Comparison of ENCODE assay signal across 18 cellular contexts in genomic region chr16:2165861-2166260, GRCh38. TPM values are rescaled to one million over a fixed set of nuclear protein-coding genes. Genes with fewer than 3 reads are reported as not detected.
"Had no signal": no experiment of that assay in that cellular context is flagged by ENCODE, and none has a peak within 500 bp of the region (broad histone marks: within the 10 kb centered on the region; RNA-seq: fewer than 3 reads in every experiment).

No MANE protein-coding gene starts in this region.

- H3K27me3 Mint-ChIP-seq: activated T-helper 17 cell treated with anti-CD3 and anti-CD28 coated beads, Interleukin-2, amount 50 U/mL, for 72 hours; memory B cell; stimulated activated naive CD8-positive, alpha-beta T cell treated with anti-CD3 and anti-CD28 coated beads, Interleukin-15, Interleukin-2, amounts not matched to agents 100 ng/mL and 50 ng/mL, for 24 hours had no signal

- H3K4me3 ChIP-seq: prostate gland, right atrium auricular region, tibial nerve had no signal

- H3K9me3 Mint-ChIP-seq: activated T-helper 17 cell treated with anti-CD3 and anti-CD28 coated beads, Interleukin-2, amount 50 U/mL, for 72 hours; memory B cell; neural crest cell; stimulated activated naive CD8-positive, alpha-beta T cell treated with anti-CD3 and anti-CD28 coated beads, Interleukin-15, Interleukin-2, amounts not matched to agents 100 ng/mL and 50 ng/mL, for 24 hours; T-helper 2 cell treated with Interferon-gamma antibody and Interleukin-4, amounts not matched to agents 5 μg/mL and 100 μg/mL, for 36 hours had no signal

- H3K27ac Mint-ChIP-seq: activated T-helper 17 cell treated with anti-CD3 and anti-CD28 coated beads, Interleukin-2, amount 50 U/mL, for 72 hours; memory B cell; stimulated activated naive CD8-positive, alpha-beta T cell treated with anti-CD3 and anti-CD28 coated beads, Interleukin-15, Interleukin-2, amounts not matched to agents 100 ng/mL and 50 ng/mL, for 24 hours; T-helper 2 cell treated with Interferon-gamma antibody and Interleukin-4, amounts not matched to agents 5 μg/mL and 100 μg/mL, for 36 hours had no signal

- H3K4me1 Mint-ChIP-seq: activated T-helper 17 cell treated with anti-CD3 and anti-CD28 coated beads, Interleukin-2, amount 50 U/mL, for 72 hours; neural crest cell had no signal

- FAIRE-seq: TTC549 had no signal

- H3K9me3 ChIP-seq: prostate gland, right atrium auricular region, tibial nerve had no signal

- H3K27ac ChIP-seq: prostate gland, right atrium auricular region, tibial nerve had no signal

- H3K27me3 ChIP-seq: right atrium auricular region, tibial nerve had no signal

- H3K4me3 Mint-ChIP-seq: activated T-helper 17 cell treated with anti-CD3 and anti-CD28 coated beads, Interleukin-2, amount 50 U/mL, for 72 hours; memory B cell; neural crest cell; stimulated activated naive CD8-positive, alpha-beta T cell treated with anti-CD3 and anti-CD28 coated beads, Interleukin-15, Interleukin-2, amounts not matched to agents 100 ng/mL and 50 ng/mL, for 24 hours; T-helper 2 cell treated with Interferon-gamma antibody and Interleukin-4, amounts not matched to agents 5 μg/mL and 100 μg/mL, for 36 hours had no signal

- ATAC-seq: activated T-helper 17 cell treated with anti-CD3 and anti-CD28 coated beads, Interleukin-2, amount 50 U/mL, for 72 hours had no signal

- DNase-seq: activated CD4-positive, alpha-beta T cell treated with anti-CD3 and anti-CD28 coated beads, Interleukin-2, amount 50 U/mL, for 4 hours; activated naive CD4-positive, alpha-beta T cell; activated T-cell treated with anti-CD3 and anti-CD28 coated beads for 4 hours; aorta; cerebellar nuclear complex; effector CD4-positive, alpha-beta T cell; stimulated activated CD4-positive, alpha-beta T cell treated with anti-CD3 and anti-CD28 coated beads, Interleukin-2, amount 100 ng/mL, for 24 hours had no signal

RNA-seq across cellular contexts. Expression of gene RAB26, which starts 17.4 kb away (rescaled TPM):
- total RNA-seq: mononuclear cell, tibial nerve had no signal

RNA-seq across cellular contexts. Expression of gene CASKIN1, which starts 30.5 kb away (rescaled TPM):
- total RNA-seq: mononuclear cell, osteoblast had no signal
